In genomic region chr18:35174093-35174731, GRCh38 we compare ENCODE assay signal across 8 cellular contexts.
A peak's percentile ranks its signal among the peaks of the same experiment; 100 is the strongest.
DNase-seq lines count a peak whose midpoint lies in the region; ATAC-seq and TF ChIP-seq lines count a peak whose summit lies in the region.

No MANE protein-coding gene starts in this region.

- intact Hi-C loops in ascending aorta (cut with DNase I): no loop called here

- DNase-seq in D341Med (ENCODE audit: low spot score) (peak; percentile 70), RPMI8226 (peak; percentile 93), NCI-H2081 treated with DMSO at 0.1 percent for 48 hours (lab: John Stamatoyannopoulos, UW) (no peak), NCI-H1048 (lab: John Stamatoyannopoulos, UW) (no peak), ascending aorta (ENCODE audit: low spot score in 2 of 2) (no peak)
- DNase-seq in Jurkat, Clone E6-1 (ENCODE audit: low read depth, low spot score): peak; percentile 42
- no peak for DNase-seq in stimulated activated CD4-positive, alpha-beta T cell treated with anti-CD3 and anti-CD28 coated beads, Interleukin-4, amount 100 ng/mL, for 4 hours

- TF ChIP-seq CTCF in ascending aorta (IDR thresholded peaks at IDR 0.05): no peak

- peak; percentile 89 for ATAC-seq in GM21390 (IDR thresholded peaks at IDR 0.05; ENCODE audit: unreplicated experiment)

- no peaks in the 10 kb centered on the region for H3K36me3 ChIP-seq in ascending aorta

- no peaks in the 10 kb centered on the region for H3K9me3 ChIP-seq in ascending aorta

- no peak overlapping the region for H3K27ac ChIP-seq in ascending aorta

- no peaks in the 10 kb centered on the region for H3K4me1 ChIP-seq in ascending aorta

- no peak overlapping the region for H3K4me3 ChIP-seq in Jurkat, Clone E6-1 (ENCODE audit: low read length)
- no peak overlapping the region for H3K4me3 ChIP-seq in ascending aorta

- no peaks in the 10 kb centered on the region for H3K27me3 ChIP-seq in ascending aorta

Comparison
In these comparisons a context has a peak if more than half of its experiments do, and no peak if none do; other contexts are left out.
1. DNase-seq: peak in D341Med (single experiment), Jurkat, Clone E6-1 (single experiment) and RPMI8226 (single experiment); none in NCI-H2081 treated with DMSO at 0.1 percent for 48 hours (single experiment), NCI-H1048 (single experiment), stimulated activated CD4-positive, alpha-beta T cell treated with anti-CD3 and anti-CD28 coated beads, Interleukin-4, amount 100 ng/mL, for 4 hours (0 of 2) and ascending aorta (0 of 2).